Comparison of ENCODE assay signal across 8 cellular contexts in the genomic region with DNA sequence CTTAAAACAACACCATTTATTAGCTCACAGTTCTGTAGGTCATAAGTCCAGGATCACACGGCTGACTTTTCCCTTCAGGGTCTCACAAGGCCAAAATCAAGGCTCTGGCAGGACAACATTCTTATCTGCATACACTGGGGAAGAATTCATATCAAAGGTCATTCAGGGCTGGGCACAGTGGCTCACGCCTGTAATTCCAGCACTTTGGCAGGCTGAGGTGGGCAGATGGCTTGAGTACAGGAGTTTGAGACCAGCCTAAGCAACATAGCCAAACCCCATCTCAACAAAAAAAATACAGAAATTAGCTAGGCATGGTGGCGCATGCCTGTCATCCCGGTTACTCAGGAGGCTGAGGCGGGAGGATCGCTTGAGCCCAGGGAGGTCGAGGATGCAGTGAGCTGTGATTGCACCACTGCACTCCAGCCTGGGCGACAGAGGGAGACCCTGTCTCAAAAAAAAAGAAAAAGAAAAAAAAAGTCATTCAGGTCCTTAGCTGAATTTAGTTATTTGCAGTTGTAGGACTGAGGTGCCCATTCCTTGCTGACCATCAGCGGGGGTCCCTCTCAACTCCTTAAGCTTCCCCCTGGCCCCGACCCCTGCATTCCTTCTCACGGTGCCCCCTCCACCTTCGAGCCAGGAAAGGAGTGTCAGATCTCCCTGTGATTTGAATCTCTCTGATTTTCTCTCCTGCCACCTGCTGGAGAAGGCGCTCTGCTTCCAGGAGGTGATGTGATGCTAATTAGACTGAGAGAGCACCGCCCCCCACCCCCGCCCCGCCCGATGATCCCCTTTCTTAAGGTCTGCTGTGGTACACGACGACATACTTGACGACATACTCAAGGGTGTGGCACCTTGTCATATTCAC.
A peak's percentile ranks its signal among the peaks of the same experiment; 100 is the strongest.
DNase-seq lines count a peak whose midpoint lies in the region; ATAC-seq and TF ChIP-seq lines count a peak whose summit lies in the region.

No MANE protein-coding gene starts in this region.

- 100% methylated on average over 4 of the region's 20 CpGs; no CpG with 5 or more reads in 1 of the 2 experiments for WGBS in IMR-90 (ENCODE audit: extremely low coverage in 2 of 2, insufficient read length in 1 of 2), 2 experiments
- WGBS in mesendoderm (ENCODE audit: extremely low coverage, insufficient coverage, low lambda C conversion rate) = no CpG with 5 or more reads among the region's 20 CpGs

- H3K4me1 Mint-ChIP-seq in Calu3 (ENCODE audit: low read depth, unreplicated experiment) (peaks cover 23% of the 10 kb centered on the region), chondrocyte (ENCODE audit: low read depth) (peaks cover 42% of the 10 kb centered on the region)

- BruUV-seq in Calu3 (replicated peaks; lab: Mats Ljungman, UMichigan) (no TSS peak), IMR-90 (replicated peaks; lab: Mats Ljungman, UMichigan) (no TSS peak)

- H2BK120ac ChIP-seq in IMR-90 (ENCODE audit: low read depth, low read length) (no peak overlapping the region), mesendoderm (ENCODE audit: low read depth, low read length) (no peak overlapping the region)

- no peaks in the 10 kb centered on the region for H3K79me2 ChIP-seq in mesendoderm (ENCODE audit: control insufficient read depth, insufficient read depth, low read length)

- no peak overlapping the region for H3K4ac ChIP-seq in IMR-90 (ENCODE audit: low read depth, low read length)
- H3K4ac ChIP-seq in mesendoderm (ENCODE audit: low read depth, low read length) = no peak overlapping the region

- no peak for TF ChIP-seq CTCF in Calu3 (IDR thresholded peaks at IDR 0.05; ENCODE audit: unreplicated experiment)
- 0 out of 2 replicates have a peak, but pooled peaks have one; percentile 18 for TF ChIP-seq CTCF in IMR-90 (conservative IDR thresholded peaks at IDR 0.05; ENCODE audit: low read depth, low read length)
- peak; percentile 69 for TF ChIP-seq CTCF in chondrocyte (IDR thresholded peaks at IDR 0.05)

- peaks cover 4% of the 10 kb centered on the region; the same call in 1 of the 2 replicates for H3K9me1 ChIP-seq in IMR-90 (ENCODE audit: insufficient read depth, low read length)

- no peak overlapping the region for H3K14ac ChIP-seq in IMR-90 (replicated peaks; ENCODE audit: low read depth, low read length)

- no peak overlapping the region for H2AK9ac ChIP-seq in IMR-90 (replicated peaks; ENCODE audit: low read depth, low read length, poor library complexity)

- H2AK5ac ChIP-seq in IMR-90 (ENCODE audit: low read depth, low read length) (no peak overlapping the region), mesendoderm (ENCODE audit: low read length) (no peak overlapping the region)

- H2AFZ ChIP-seq in IMR-90 (replicated peaks; ENCODE audit: low read length, poor library complexity) = no peak overlapping the region

- intact Hi-C loops in Calu3 (cut with micrococcal nuclease; ENCODE audit: unreplicated experiment) = loop anchor here (1.0 kb wide), 1 partner anchor 63 kb away; no protein-coding TSS in a partner anchor
- intact Hi-C loops in IMR-90 (cut with micrococcal nuclease) = no loop called here

- H3K27ac Mint-ChIP-seq in Calu3 (ENCODE audit: unreplicated experiment) = peak overlapping the region; percentile 18
- no peak overlapping the region for H3K27ac Mint-ChIP-seq in chondrocyte (ENCODE audit: unreplicated experiment)

- H3K4me2 ChIP-seq in IMR-90 (ENCODE audit: low read depth, low read length) = no peak overlapping the region
- no peak overlapping the region for H3K4me2 ChIP-seq in mesendoderm (ENCODE audit: low read length)

- peak; percentile 63 for DNase-seq in Calu3
- no peak for DNase-seq in IMR-90
- no peak for DNase-seq in chondrocyte (ENCODE audit: low spot score)
- peak; percentile 88 for DNase-seq in mesendoderm
- DNase-seq in epidermal melanocyte (ENCODE audit: insufficient read length, low spot score) = no peak
- DNase-seq in DMS79 treated with DMSO at 0.1 percent for 48 hours (lab: John Stamatoyannopoulos, UW) = no peak

- H3K36me3 ChIP-seq in IMR-90 (ENCODE audit: control insufficient read depth, insufficient read depth, low read length) = peaks cover 2% of the 10 kb centered on the region; the same call in 1 of the 2 replicates
- peaks cover 2% of the 10 kb centered on the region for H3K36me3 ChIP-seq in mesendoderm (ENCODE audit: control insufficient read depth, insufficient read depth, low read length)

- H3K4me3 ChIP-seq in IMR-90 (ENCODE audit: insufficient read depth, low read depth, low read length) (no peak overlapping the region), mesendoderm (ENCODE audit: low read length) (no peak overlapping the region)

- H3K56ac ChIP-seq in IMR-90 (ENCODE audit: extremely low read depth, insufficient read depth, low read length) = no peak overlapping the region
- H3K56ac ChIP-seq in mesendoderm (ENCODE audit: low read length) = no peak overlapping the region

- no peak overlapping the region for H4K5ac ChIP-seq in IMR-90 (ENCODE audit: low read depth, low read length)
- no peak overlapping the region for H4K5ac ChIP-seq in mesendoderm (ENCODE audit: low read length)

- H3K27me3 Mint-ChIP-seq in Calu3 (ENCODE audit: unreplicated experiment) (no peaks in the 10 kb centered on the region), chondrocyte (ENCODE audit: low read depth) (no peaks in the 10 kb centered on the region)

- H3K79me1 ChIP-seq in IMR-90 (ENCODE audit: low read depth in 1 of 2, low read length in 2 of 2) (peaks cover 0 to 7% of the 10 kb centered on the region in 2 experiments; a peak in 1 of 4 replicates), mesendoderm (ENCODE audit: low read length) (no peaks in the 10 kb centered on the region)

- TF ChIP-seq RAD21 in IMR-90 (IDR thresholded peaks at IDR 0.05; ENCODE audit: low read length) = peak; percentile 10; the same call in 1 of the 2 replicates

- no peaks in the 10 kb centered on the region for H4K20me1 ChIP-seq in IMR-90 (ENCODE audit: insufficient read depth, low read length)

- CTCF ChIA-PET in Calu3 (lab: Charles Lee) = interaction anchor here (0.6 kb wide), 2 partner anchors 33 to 120 kb away, joined by 3 to 6 read pairs; no protein-coding TSS in a partner anchor
- CTCF ChIA-PET in IMR-90 (lab: Yijun Ruan, JAX) = interaction anchor here (0.7 kb wide), 1 partner anchor 61 kb away, joined by 4 read pairs; no protein-coding TSS in a partner anchor

- H2BK20ac ChIP-seq in IMR-90 (ENCODE audit: low read depth, low read length) = 0 out of 2 replicates have a peak overlapping the region, but pooled peaks have one; percentile 10

- H4K91ac ChIP-seq in IMR-90 (ENCODE audit: insufficient read depth, low read depth, low read length) = no peak overlapping the region

- H3K27ac ChIP-seq in IMR-90 (ENCODE audit: insufficient read depth, low read length) = no peak overlapping the region
- no peak overlapping the region for H3K27ac ChIP-seq in mesendoderm (ENCODE audit: low read depth, low read length)

- H2BK15ac ChIP-seq in IMR-90 (ENCODE audit: low read depth, low read length) (no peak overlapping the region), mesendoderm (replicated peaks; ENCODE audit: low read depth) (no peak overlapping the region)

- H2BK5ac ChIP-seq in IMR-90 (ENCODE audit: low read depth, low read length, poor library complexity, severe bottlenecking) (no peak overlapping the region), mesendoderm (ENCODE audit: low read length) (no peak overlapping the region)

- H3K9ac ChIP-seq in IMR-90 (ENCODE audit: low read depth, low read length) = no peak overlapping the region
- no peak overlapping the region for H3K9ac ChIP-seq in mesendoderm (ENCODE audit: low read length)

- H3K9me3 ChIP-seq in IMR-90 (ENCODE audit: control insufficient read depth, insufficient read depth, low read length) = no peaks in the 10 kb centered on the region

- no peaks in the 10 kb centered on the region for H3K27me3 ChIP-seq in IMR-90 (ENCODE audit: control insufficient read depth, insufficient read depth, low read length)
- no peaks in the 10 kb centered on the region for H3K27me3 ChIP-seq in mesendoderm (ENCODE audit: insufficient read depth, low read length, poor library complexity)

- dilution Hi-C loops in IMR-90 (cut with HindIII; ENCODE audit: low sequenced_read_pairs, unreplicated experiment) = no loop called here

- H3K36me3 Mint-ChIP-seq in Calu3 (ENCODE audit: insufficient read depth, unreplicated experiment) (no peaks in the 10 kb centered on the region), chondrocyte (ENCODE audit: low read depth) (no peaks in the 10 kb centered on the region)

- H3K23ac ChIP-seq in IMR-90 (ENCODE audit: low read depth, low read length) (no peak overlapping the region; the same call in 1 of the 2 replicates), mesendoderm (ENCODE audit: low read length) (no peak overlapping the region)

- H3K4me1 ChIP-seq in IMR-90 (ENCODE audit: control insufficient read depth, insufficient read depth, low read length) (peaks cover 3% of the 10 kb centered on the region; the same call in 1 of the 2 replicates), mesendoderm (ENCODE audit: control insufficient read depth, low read depth, low read length) (no peaks in the 10 kb centered on the region)

- H3K18ac ChIP-seq in IMR-90 (ENCODE audit: low read depth, low read length) = no peak overlapping the region
- no peak overlapping the region for H3K18ac ChIP-seq in mesendoderm (ENCODE audit: low read length)

- POLR2A ChIA-PET in IMR-90 (lab: Charles Lee; ENCODE audit: unreplicated experiment) = no interaction called here

- in situ Hi-C loops in IMR-90 (cut with MboI; ENCODE audit: low sequenced_read_pairs) = no loop called here

- H4K8ac ChIP-seq in IMR-90 (ENCODE audit: low read depth in 2 of 2, low read length in 2 of 2) (no peak overlapping the region), mesendoderm (ENCODE audit: low read depth, low read length) (no peak overlapping the region)

- ATAC-seq in IMR-90 (ENCODE audit: low read depth) (no peak), GM19324 (IDR thresholded peaks at IDR 0.05; ENCODE audit: low FRiP score, unreplicated experiment) (no peak), GM21390 (IDR thresholded peaks at IDR 0.05; ENCODE audit: unreplicated experiment) (no peak)

- no peaks in the 10 kb centered on the region for H3K9me3 Mint-ChIP-seq in Calu3 (ENCODE audit: low read depth, unreplicated experiment)
- no peaks in the 10 kb centered on the region for H3K9me3 Mint-ChIP-seq in chondrocyte (ENCODE audit: low read depth)

- no peak for TF ChIP-seq POLR2A in IMR-90 (IDR thresholded peaks at IDR 0.05; ENCODE audit: low read depth, low read length)

- H3K4me3 Mint-ChIP-seq in Calu3 (ENCODE audit: low read depth, unreplicated experiment) (peak overlapping the region; percentile 31), chondrocyte (ENCODE audit: unreplicated experiment) (no peak overlapping the region)

TF ChIP-seq in IMR-90, 13 proteins besides CTCF, POLR2A, EP300 and RAD21 (continues in another document):
- TF ChIP-seq BHLHE40 (IDR thresholded peaks at IDR 0.05; ENCODE audit: low read depth, low read length) (no peak), RFX5 (IDR thresholded peaks at IDR 0.05; ENCODE audit: low read depth, low read length) (no peak), CHD1 (IDR thresholded peaks at IDR 0.05; ENCODE audit: low read depth, low read length) (no peak)

Comparison
In these comparisons a context has a peak if more than half of its experiments do, and no peak if none do; other contexts are left out.
1. DNase-seq: peak in Calu3 (single experiment) and mesendoderm (single experiment); none in IMR-90 (single experiment), chondrocyte (single experiment), epidermal melanocyte (single experiment) and DMS79 treated with DMSO at 0.1 percent for 48 hours (single experiment).